ENCODE assay signal across 11 cellular contexts in the genomic region with DNA sequence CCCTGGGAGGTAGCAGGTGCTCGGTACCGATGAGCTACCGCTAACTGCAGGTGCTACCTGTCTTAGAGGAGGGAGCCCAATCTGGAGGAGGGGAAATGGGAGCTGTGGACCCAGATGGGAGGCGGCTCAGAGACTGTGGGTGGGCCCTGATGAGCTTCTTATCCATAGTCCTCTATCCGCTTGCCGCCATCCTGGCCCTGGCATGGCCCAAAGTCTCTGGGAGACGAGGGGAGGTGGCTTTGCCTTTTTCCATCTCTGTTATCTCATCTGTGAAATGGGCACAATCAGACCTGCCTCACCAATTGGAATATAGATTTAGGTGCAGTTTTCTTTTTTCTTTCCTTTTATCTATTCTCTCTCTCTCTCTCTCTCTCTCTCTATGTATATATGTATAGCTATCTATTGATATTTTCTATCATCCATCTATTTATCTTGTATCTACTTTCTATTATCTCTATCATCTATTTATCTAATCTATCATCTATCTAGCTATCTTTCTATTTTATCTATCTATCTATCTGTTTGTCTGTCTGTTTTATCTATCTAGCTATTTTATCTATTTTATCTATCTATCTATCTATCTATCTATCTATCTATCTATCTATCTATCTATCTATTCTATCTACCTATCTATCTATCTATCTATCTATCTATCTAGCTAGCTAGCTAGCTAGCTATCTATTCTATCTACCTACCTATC. TPM values are rescaled to one million over a fixed set of nuclear protein-coding genes. Genes with fewer than 3 reads are reported as not detected.
A peak's percentile ranks its signal among the peaks of the same experiment; 100 is the strongest.
DNase-seq lines count a peak whose midpoint lies in the region; ATAC-seq, FAIRE-seq and TF ChIP-seq lines count a peak whose summit lies in the region.
"Had no signal": no experiment of that assay in that cellular context is flagged by ENCODE, and none has a peak within 500 bp of the region (broad histone marks: within the 10 kb centered on the region; RNA-seq: fewer than 3 reads in every experiment).

No MANE protein-coding gene starts in this region.

- FAIRE-seq in kidney (lab: Jason Lieb, UNC), result peak; percentile 46
- FAIRE-seq: endometrium had no signal

- intact Hi-C loops in kidney (cut with DNase I), result no loop called here
- intact Hi-C loops in aorta (cut with DNase I), result no loop called here

- no peaks in the 10 kb centered on the region for H3K27me3 ChIP-seq in CD8-positive, alpha-beta memory T cell (ENCODE audit: insufficient read depth, low read length, poor library complexity, severe bottlenecking)
- H3K27me3 ChIP-seq in aorta (ENCODE audit: control insufficient read depth in 1 of 2, insufficient read depth in 2 of 2, low read length in 1 of 2), result no peaks in the 10 kb centered on the region

- POLR2A ChIA-PET in CD8-positive, alpha-beta memory T cell (lab: Charles Lee), result interaction anchor here (0.5 to 0.9 kb wide), 3 partner anchors 10 to 34 kb away, joined by 3 read pairs; no protein-coding TSS in a partner anchor
- POLR2A ChIA-PET in T-cell (lab: Charles Lee), result interaction anchor here (0.5 to 1.1 kb wide), 4 partner anchors 14 to 27 kb away, joined by 3 read pairs; no protein-coding TSS in a partner anchor

- H3K4me3 Mint-ChIP-seq in CD8-positive, alpha-beta memory T cell, result no peak overlapping the region
- H3K4me3 Mint-ChIP-seq in T-cell, result no peak overlapping the region
- peak overlapping the region; percentile 32 for H3K4me3 Mint-ChIP-seq in stimulated activated effector memory CD8-positive, alpha-beta T cell treated with anti-CD3 and anti-CD28 coated beads, Interleukin-12 subunit alpha, Interleukin-12 subunit beta, amount 100 ng/mL, for 72 hours

- H3K27ac ChIP-seq in CD8-positive, alpha-beta memory T cell (ENCODE audit: low read depth, low read length), result no peak overlapping the region
- no peak overlapping the region for H3K27ac ChIP-seq in kidney (ENCODE audit: low read depth in 2 of 2, low read length in 2 of 2)
- no peak overlapping the region for H3K27ac ChIP-seq in aorta (ENCODE audit: low read depth in 1 of 2, low read length in 2 of 2)

- no peak overlapping the region for H3K9ac ChIP-seq in kidney (ENCODE audit: low read length in 2 of 2)

- peaks cover 0 to 4% of the 10 kb centered on the region in 2 donors for H3K27me3 Mint-ChIP-seq in CD8-positive, alpha-beta memory T cell
- no peaks in the 10 kb centered on the region for H3K27me3 Mint-ChIP-seq in T-cell

- CTCF ChIA-PET in CD8-positive, alpha-beta memory T cell (lab: Charles Lee), result interaction anchor here (0.5 to 7.2 kb wide), 6 partner anchors 25 to 60 kb away, joined by 3 to 50 read pairs (median 4); no protein-coding TSS in a partner anchor
- CTCF ChIA-PET in T-cell (lab: Charles Lee), result interaction anchor here (0.9 to 1.7 kb wide), 4 partner anchors 20 to 58 kb away, joined by 3 to 8 read pairs (median 4); no protein-coding TSS in a partner anchor

- H3K4me1 ChIP-seq in CD8-positive, alpha-beta memory T cell (ENCODE audit: insufficient read depth, low read length), result peaks cover 60% of the 10 kb centered on the region
- H3K4me1 ChIP-seq in kidney (ENCODE audit: control insufficient read depth in 1 of 2, insufficient read depth in 1 of 2, low read depth in 1 of 2, low read length in 2 of 2) (peaks cover 0 to 38% of the 10 kb centered on the region in 2 donors), aorta (ENCODE audit: control insufficient read depth in 1 of 2, insufficient read depth in 2 of 2, low read length in 2 of 2) (no peaks in the 10 kb centered on the region)

- H3K4me1 Mint-ChIP-seq in CD8-positive, alpha-beta memory T cell, result peaks cover 75 to 93% (median 80%) of the 10 kb centered on the region in 3 donors
- H3K4me1 Mint-ChIP-seq in T-cell, result peaks cover 81 to 90% (median 88%) of the 10 kb centered on the region in 3 donors
- H3K4me1 Mint-ChIP-seq in stimulated activated effector memory CD8-positive, alpha-beta T cell treated with anti-CD3 and anti-CD28 coated beads, Interleukin-12 subunit alpha, Interleukin-12 subunit beta, amount 100 ng/mL, for 72 hours, result peaks cover 96% of the 10 kb centered on the region

- no peak for TF ChIP-seq CTCF in kidney (IDR thresholded peaks at IDR 0.05; ENCODE audit: borderline replicate concordance, extremely low read depth, insufficient read depth)

- H3K9me3 Mint-ChIP-seq in CD8-positive, alpha-beta memory T cell, result no peaks in the 10 kb centered on the region
- H3K9me3 Mint-ChIP-seq in T-cell, result no peaks in the 10 kb centered on the region
- H3K9me3 Mint-ChIP-seq in stimulated activated effector memory CD8-positive, alpha-beta T cell treated with anti-CD3 and anti-CD28 coated beads, Interleukin-12 subunit alpha, Interleukin-12 subunit beta, amount 100 ng/mL, for 72 hours, result no peaks in the 10 kb centered on the region

- H3K9me3 ChIP-seq in CD8-positive, alpha-beta memory T cell (ENCODE audit: low read length), result no peaks in the 10 kb centered on the region
- H3K9me3 ChIP-seq in kidney (ENCODE audit: control insufficient read depth in 1 of 2, low read length in 2 of 2) (no peaks in the 10 kb centered on the region), aorta (ENCODE audit: control insufficient read depth, low read length) (no peaks in the 10 kb centered on the region)
- H3K9me3 ChIP-seq: psoas muscle had no signal

- H3K36me3 ChIP-seq in CD8-positive, alpha-beta memory T cell (ENCODE audit: insufficient read depth, low read length), result no peaks in the 10 kb centered on the region
- no peaks in the 10 kb centered on the region for H3K36me3 ChIP-seq in kidney (ENCODE audit: control insufficient read depth in 1 of 2, insufficient read depth in 2 of 2, low read length in 2 of 2)
- no peaks in the 10 kb centered on the region for H3K36me3 ChIP-seq in aorta (ENCODE audit: control insufficient read depth in 1 of 2, insufficient read depth in 2 of 2, low read length in 1 of 2)

- DNase-seq in CD8-positive, alpha-beta memory T cell, result no peak
- DNase-seq in T-cell, result no peak
- no peak for DNase-seq in kidney
- DNase-seq in stimulated activated effector memory CD8-positive, alpha-beta T cell treated with anti-CD3 and anti-CD28 coated beads, Interleukin-12 subunit alpha, Interleukin-12 subunit beta, amount 100 ng/mL, for 72 hours (ENCODE audit: low spot score in 2 of 2), result no peak
- no peak for DNase-seq in aorta
- no peak for DNase-seq in COLO829 (ENCODE audit: low spot score)
- DNase-seq: PC-3; stimulated activated CD4-positive, alpha-beta T cell treated with anti-CD3 and anti-CD28 coated beads, Interleukin-4, amount 100 ng/mL, for 24 hours had no signal

- 93 to 94% methylated on average over 7 of the region's 7 CpGs for WGBS in aorta, 2 donors

- H3K36me3 Mint-ChIP-seq in CD8-positive, alpha-beta memory T cell, result peaks cover 0 to 49% (median 0%) of the 10 kb centered on the region in 3 donors
- H3K36me3 Mint-ChIP-seq in T-cell, result peaks cover 12% of the 10 kb centered on the region
- H3K36me3 Mint-ChIP-seq in stimulated activated effector memory CD8-positive, alpha-beta T cell treated with anti-CD3 and anti-CD28 coated beads, Interleukin-12 subunit alpha, Interleukin-12 subunit beta, amount 100 ng/mL, for 72 hours, result peaks cover 100% of the 10 kb centered on the region

- H3K4me3 ChIP-seq in CD8-positive, alpha-beta memory T cell (ENCODE audit: low read length), result no peak overlapping the region
- H3K4me3 ChIP-seq in kidney (ENCODE audit: low read length in 2 of 2) (no peak overlapping the region), aorta (ENCODE audit: low read length in 2 of 2) (no peak overlapping the region)
- H3K4me3 ChIP-seq: psoas muscle had no signal

- no peak for ATAC-seq in T-cell (replicated peaks in 1 of 4)
- no peak for ATAC-seq in stimulated activated effector memory CD8-positive, alpha-beta T cell treated with anti-CD3 and anti-CD28 coated beads, Interleukin-12 subunit alpha, Interleukin-12 subunit beta, amount 100 ng/mL, for 72 hours
- no peak for ATAC-seq in aorta (ENCODE audit: low FRiP score)
- ATAC-seq in GM21576 (IDR thresholded peaks at IDR 0.05; ENCODE audit: unreplicated experiment), result no peak
- ATAC-seq: PC-3 had no signal

- H3K27ac Mint-ChIP-seq in CD8-positive, alpha-beta memory T cell, result peak overlapping the region; percentile 78 to 100 (median 90)
- peak overlapping the region; percentile 61 to 69 for H3K27ac Mint-ChIP-seq in T-cell
- H3K27ac Mint-ChIP-seq in stimulated activated effector memory CD8-positive, alpha-beta T cell treated with anti-CD3 and anti-CD28 coated beads, Interleukin-12 subunit alpha, Interleukin-12 subunit beta, amount 100 ng/mL, for 72 hours, result peak overlapping the region; percentile 100

RNA-seq across cellular contexts. Expression of a gene that starts 16.5 kb away (rescaled TPM):
- total RNA-seq in CD8-positive, alpha-beta memory T cell, result 100 to 1,000 TPM; 169 to 174 TPM
- polyA plus RNA-seq in CD8-positive, alpha-beta memory T cell, result 164 TPM
- 100 to 1,000 TPM in 2 of 5 donors, 10 to 100 TPM in 3; 55.0 to 130 (median 99.6) TPM for total RNA-seq in T-cell
- total RNA-seq in kidney, result 47.1 TPM
- 7.7 TPM for polyA plus RNA-seq in kidney (ENCODE audit: insufficient read depth, low read depth, low replicate concordance)
- 10 to 100 TPM; 42.1 to 98.5 TPM for total RNA-seq in aorta
- 10 to 100 TPM in 1 of 2 donors, 1 to 10 TPM in 1; 5.0 to 12.8 TPM for polyA plus RNA-seq in aorta

RNA-seq across cellular contexts. Expression of a gene that starts 46.6 kb away (rescaled TPM):
- total RNA-seq in CD8-positive, alpha-beta memory T cell, result 10 to 100 TPM; 24.1 to 28.5 TPM
- 9.7 TPM for polyA plus RNA-seq in CD8-positive, alpha-beta memory T cell
- total RNA-seq in T-cell, result 10 to 100 TPM; 73.5 to 85.9 (median 75.8) TPM
- total RNA-seq in kidney, result 75.8 TPM
- 19.4 TPM for polyA plus RNA-seq in kidney (ENCODE audit: insufficient read depth, low read depth, low replicate concordance)
- 100 to 1,000 TPM in 1 of 2 donors, 10 to 100 TPM in 1; 94.2 to 134 TPM for total RNA-seq in aorta
- 10 to 100 TPM; 15.8 to 23.6 TPM for polyA plus RNA-seq in aorta
